ENCODE assay signal across 1 cellular context in genomic region chr6:26204332-26205160, GRCh38.
A peak's percentile ranks its signal among the peaks of the same experiment; 100 is the strongest.
TF ChIP-seq lines count a peak whose summit lies in the region.

No MANE protein-coding gene starts in this region.

TF ChIP-seq in K562, 482 proteins besides CTCF, POLR2A, EP300 and RAD21 (continued from another document and continues in another):
- TF ChIP-seq ZNF318 (IDR thresholded peaks at IDR 0.05; ENCODE audit: borderline replicate concordance in 1 of 2, low read depth in 1 of 2) = peak in 1 of 2 experiments; percentile 72; a peak in 2 of 4 replicates
- no peak for TF ChIP-seq ZNF561 (CRISPR knock-in tag; conservative IDR thresholded peaks at IDR 0.05)
- TF ChIP-seq ZSCAN32 (CRISPR knock-in tag; IDR thresholded peaks at IDR 0.05) = peak; percentile 2; the same call in 1 of the 2 replicates
- no peak; the same call in 1 of the 2 replicates for TF ChIP-seq RFX5 (IDR thresholded peaks at IDR 0.05; ENCODE audit: low read depth, low read length)
- peak; percentile 99 for TF ChIP-seq RBFOX2 (IDR thresholded peaks at IDR 0.05; ENCODE audit: low read depth, low read length)
- TF ChIP-seq CHCHD3 (CRISPR knock-in tag; IDR thresholded peaks at IDR 0.05) = peak; percentile 84
- TF ChIP-seq DNMT1 (IDR thresholded peaks at IDR 0.05) = no peak; the same call in 1 of the 2 replicates
- peak; percentile 100 for TF ChIP-seq JUN (IDR thresholded peaks at IDR 0.05; ENCODE audit: borderline replicate concordance, low read depth, low read length)
- no peak; the same call in 1 of the 2 replicates for TF ChIP-seq JUN (CRISPR knock-in tag; IDR thresholded peaks at IDR 0.05; ENCODE audit: borderline replicate concordance)
- no peak for TF ChIP-seq RBM17 (IDR thresholded peaks at IDR 0.05; ENCODE audit: borderline replicate concordance, low read depth, low read length)
- TF ChIP-seq YBX1 (IDR thresholded peaks at IDR 0.05) = no peak
- TF ChIP-seq CTBP1 (IDR thresholded peaks at IDR 0.05; ENCODE audit: borderline replicate concordance) = peak; percentile 88
- no peak for TF ChIP-seq BRD4 (IDR thresholded peaks at IDR 0.05)
- TF ChIP-seq HIVEP1 (CRISPR knock-in tag; IDR thresholded peaks at IDR 0.05) = peak; percentile 10; the same call in 1 of the 2 replicates
- peak; percentile 70; the same call in 1 of the 2 replicates for TF ChIP-seq TGIF2 (CRISPR knock-in tag; IDR thresholded peaks at IDR 0.05)
- TF ChIP-seq RBM15 (IDR thresholded peaks at IDR 0.05; ENCODE audit: insufficient read depth, low read length) = no peak; the same call in 1 of the 2 replicates
- TF ChIP-seq RNF219 (CRISPR knock-in tag; IDR thresholded peaks at IDR 0.05) = no peak; the same call in 1 of the 2 replicates
- no peak for TF ChIP-seq ZNF398 (CRISPR knock-in tag; IDR thresholded peaks at IDR 0.05)
- TF ChIP-seq TOE1 (IDR thresholded peaks at IDR 0.05; ENCODE audit: borderline replicate concordance) = peak; percentile 80
- TF ChIP-seq TOE1 (CRISPR knock-in tag; IDR thresholded peaks at IDR 0.05; ENCODE audit: borderline replicate concordance, low read depth) = peak; percentile 91; the same call in 1 of the 2 replicates
- peak; percentile 84 for TF ChIP-seq HBP1 (CRISPR knock-in tag; IDR thresholded peaks at IDR 0.05)
- 0 out of 2 replicates have a peak, but pooled peaks have one; percentile 16 for TF ChIP-seq MTA2 (IDR thresholded peaks at IDR 0.05; ENCODE audit: low read depth)
- TF ChIP-seq ZNF143 (CRISPR knock-in tag; IDR thresholded peaks at IDR 0.05) = no peak; the same call in 1 of the 2 replicates
- TF ChIP-seq ZBTB40 (IDR thresholded peaks at IDR 0.05) = peak; percentile 82
- peak; percentile 27; the same call in 1 of the 2 replicates for TF ChIP-seq ZBTB40 (CRISPR knock-in tag; IDR thresholded peaks at IDR 0.05)
- peak; percentile 82; the same call in 1 of the 2 replicates for TF ChIP-seq ZNF644 (tag; IDR thresholded peaks at IDR 0.05; ENCODE audit: low read depth)
- TF ChIP-seq JUNB (CRISPR knock-in tag; conservative IDR thresholded peaks at IDR 0.05) = peak; percentile 98
- TF ChIP-seq ZNF57 (CRISPR knock-in tag; IDR thresholded peaks at IDR 0.05) = no peak
- TF ChIP-seq TCF7L2 (IDR thresholded peaks at IDR 0.05; ENCODE audit: low read depth, low read length) = 0 out of 2 replicates have a peak, but pooled peaks have one; percentile 27
- TF ChIP-seq DACH1 (IDR thresholded peaks at IDR 0.05; ENCODE audit: partially characterized antibody) = no peak
- TF ChIP-seq TAF7 (tag; IDR thresholded peaks at IDR 0.05) = peak; percentile 84
- no peak for TF ChIP-seq MAFG (tag; conservative IDR thresholded peaks at IDR 0.05)
- peak; percentile 17; the same call in 1 of the 2 replicates for TF ChIP-seq FOXM1 (IDR thresholded peaks at IDR 0.05; ENCODE audit: low read depth)
- no peak; the same call in none of the 2 replicates for TF ChIP-seq FOXM1 (CRISPR knock-in tag; IDR thresholded peaks at IDR 0.05; ENCODE audit: low read depth)
- TF ChIP-seq TEAD1 (CRISPR knock-in tag; IDR thresholded peaks at IDR 0.05) = peak; percentile 47 to 78; a peak in 3 of 4 replicates
- TF ChIP-seq E2F5 (CRISPR knock-in tag; IDR thresholded peaks at IDR 0.05) = peak; percentile 92
